1 cellular context compared by ENCODE assay signal in the genomic region with DNA sequence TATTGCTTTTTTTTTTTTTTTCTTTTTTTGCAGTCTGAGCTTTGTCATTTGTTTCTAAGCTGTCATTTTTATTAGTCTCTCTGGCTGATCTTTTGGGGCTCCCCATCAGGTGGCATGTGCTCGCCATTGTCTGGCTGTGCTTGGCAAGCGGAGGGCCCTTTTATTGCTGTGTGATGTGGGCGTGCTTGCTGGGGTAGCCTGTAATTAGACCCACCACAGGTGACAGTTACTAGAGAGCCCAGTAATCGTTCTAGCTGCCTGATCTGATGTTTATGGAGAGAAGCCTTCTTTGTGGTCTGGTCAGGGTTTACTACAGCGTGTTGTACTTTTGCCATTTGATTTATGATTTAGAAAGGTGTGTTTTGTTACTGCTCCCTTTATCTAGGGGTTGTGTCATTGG.
TF ChIP-seq lines count a peak whose summit lies in the region.

No MANE protein-coding gene starts in this region.

TF ChIP-seq in HEK293, 187 proteins besides CTCF, POLR2A, EP300 and RAD21 (continued from another document and continues in another):
- TF ChIP-seq, protein P1, sequence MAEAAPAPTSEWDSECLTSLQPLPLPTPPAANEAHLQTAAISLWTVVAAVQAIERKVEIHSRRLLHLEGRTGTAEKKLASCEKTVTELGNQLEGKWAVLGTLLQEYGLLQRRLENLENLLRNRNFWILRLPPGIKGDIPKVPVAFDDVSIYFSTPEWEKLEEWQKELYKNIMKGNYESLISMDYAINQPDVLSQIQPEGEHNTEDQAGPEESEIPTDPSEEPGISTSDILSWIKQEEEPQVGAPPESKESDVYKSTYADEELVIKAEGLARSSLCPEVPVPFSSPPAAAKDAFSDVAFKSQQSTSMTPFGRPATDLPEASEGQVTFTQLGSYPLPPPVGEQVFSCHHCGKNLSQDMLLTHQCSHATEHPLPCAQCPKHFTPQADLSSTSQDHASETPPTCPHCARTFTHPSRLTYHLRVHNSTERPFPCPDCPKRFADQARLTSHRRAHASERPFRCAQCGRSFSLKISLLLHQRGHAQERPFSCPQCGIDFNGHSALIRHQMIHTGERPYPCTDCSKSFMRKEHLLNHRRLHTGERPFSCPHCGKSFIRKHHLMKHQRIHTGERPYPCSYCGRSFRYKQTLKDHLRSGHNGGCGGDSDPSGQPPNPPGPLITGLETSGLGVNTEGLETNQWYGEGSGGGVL (tag by site-specific recombination; IDR thresholded peaks at IDR 0.05), result no peak
- TF ChIP-seq KLF10 (tag by site-specific recombination; IDR thresholded peaks at IDR 0.05) (no peak), ZNF366 (tag by site-specific recombination; conservative IDR thresholded peaks at IDR 0.05) (no peak), ZNF23 (tag by site-specific recombination; IDR thresholded peaks at IDR 0.05; ENCODE audit: borderline replicate concordance) (no peak), OSR2 (tag by site-specific recombination; IDR thresholded peaks at IDR 0.05) (peak; percentile 87), ZNF560 (tag by site-specific recombination; IDR thresholded peaks at IDR 0.05; ENCODE audit: borderline replicate concordance) (no peak), SP7 (tag by site-specific recombination; IDR thresholded peaks at IDR 0.05) (peak; percentile 93), GLIS1 (tag by site-specific recombination; IDR thresholded peaks at IDR 0.05) (peak; percentile 61), SP2 (tag by site-specific recombination; IDR thresholded peaks at IDR 0.05) (no peak), ZNF324 (tag by site-specific recombination; IDR thresholded peaks at IDR 0.05) (no peak), ZNF843 (tag by site-specific recombination; IDR thresholded peaks at IDR 0.05) (no peak), ZNF707 (tag by site-specific recombination; IDR thresholded peaks at IDR 0.05) (no peak), ZNF555 (tag by site-specific recombination; conservative IDR thresholded peaks at IDR 0.05) (no peak), ZNF423 (tag by site-specific recombination; IDR thresholded peaks at IDR 0.05) (no peak), ZNF138 (tag by site-specific recombination; IDR thresholded peaks at IDR 0.05; ENCODE audit: borderline replicate concordance) (no peak), ZNF549 (tag by site-specific recombination; IDR thresholded peaks at IDR 0.05) (no peak), ZNF792 (tag by site-specific recombination; IDR thresholded peaks at IDR 0.05) (no peak), WT1 (tag by site-specific recombination; IDR thresholded peaks at IDR 0.05) (0 out of 2 replicates have a peak, but pooled peaks have one; percentile 25), ZNF747 (tag by site-specific recombination; IDR thresholded peaks at IDR 0.05) (no peak), ZNF19 (tag by site-specific recombination; IDR thresholded peaks at IDR 0.05; ENCODE audit: low read depth) (no peak), KLF1 (tag by site-specific recombination; IDR thresholded peaks at IDR 0.05) (no peak), ZNF223 (tag by site-specific recombination; IDR thresholded peaks at IDR 0.05) (no peak), ZNF600 (tag by site-specific recombination; IDR thresholded peaks at IDR 0.05) (no peak), ZNF571 (tag by site-specific recombination; IDR thresholded peaks at IDR 0.05) (no peak), ZSCAN16 (tag by site-specific recombination; IDR thresholded peaks at IDR 0.05) (no peak), ZNF214 (tag by site-specific recombination; IDR thresholded peaks at IDR 0.05; ENCODE audit: borderline replicate concordance) (no peak), SCRT2 (tag by site-specific recombination; IDR thresholded peaks at IDR 0.05) (0 out of 2 replicates have a peak, but pooled peaks have one; percentile 24), ZBTB7A (tag by site-specific recombination; IDR thresholded peaks at IDR 0.05; ENCODE audit: low read depth) (no peak), FEZF1 (tag by site-specific recombination; IDR thresholded peaks at IDR 0.05) (peak; percentile 88), ZNF530 (tag by site-specific recombination; IDR thresholded peaks at IDR 0.05; ENCODE audit: low read depth) (no peak), IKZF3 (tag by site-specific recombination; IDR thresholded peaks at IDR 0.05) (no peak), HOXC10 (CRISPR knock-in tag; IDR thresholded peaks at IDR 0.05) (no peak), ZNF184 (tag by site-specific recombination; IDR thresholded peaks at IDR 0.05) (no peak), ZNF654 (tag by site-specific recombination; IDR thresholded peaks at IDR 0.05; ENCODE audit: low read depth) (no peak), ZNF660 (tag by site-specific recombination; IDR thresholded peaks at IDR 0.05) (no peak), RBAK (tag by site-specific recombination; IDR thresholded peaks at IDR 0.05) (no peak), ZNF354C (tag by site-specific recombination; IDR thresholded peaks at IDR 0.05; ENCODE audit: borderline replicate concordance, low read depth) (no peak), KLF7 (tag by site-specific recombination; IDR thresholded peaks at IDR 0.05; ENCODE audit: borderline replicate concordance) (no peak), ZNF16 (tag by site-specific recombination; IDR thresholded peaks at IDR 0.05; ENCODE audit: low read depth) (no peak), ZIC2 (tag by site-specific recombination; IDR thresholded peaks at IDR 0.05) (peak; percentile 84), ZBTB48 (tag by site-specific recombination; IDR thresholded peaks at IDR 0.05) (no peak), ZNF664 (tag by site-specific recombination; IDR thresholded peaks at IDR 0.05) (no peak)
- TF ChIP-seq, protein P2, sequence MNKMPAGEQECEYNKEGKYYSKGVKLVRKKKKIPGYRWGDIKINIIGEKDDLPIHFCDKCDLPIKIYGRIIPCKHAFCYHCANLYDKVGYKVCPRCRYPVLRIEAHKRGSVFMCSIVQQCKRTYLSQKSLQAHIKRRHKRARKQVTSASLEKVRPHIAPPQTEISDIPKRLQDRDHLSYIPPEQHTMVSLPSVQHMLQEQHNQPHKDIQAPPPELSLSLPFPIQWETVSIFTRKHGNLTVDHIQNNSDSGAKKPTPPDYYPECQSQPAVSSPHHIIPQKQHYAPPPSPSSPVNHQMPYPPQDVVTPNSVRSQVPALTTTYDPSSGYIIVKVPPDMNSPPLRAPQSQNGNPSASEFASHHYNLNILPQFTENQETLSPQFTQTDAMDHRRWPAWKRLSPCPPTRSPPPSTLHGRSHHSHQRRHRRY (tag by site-specific recombination; IDR thresholded peaks at IDR 0.05), result no peak
- TF ChIP-seq, protein P3, sequence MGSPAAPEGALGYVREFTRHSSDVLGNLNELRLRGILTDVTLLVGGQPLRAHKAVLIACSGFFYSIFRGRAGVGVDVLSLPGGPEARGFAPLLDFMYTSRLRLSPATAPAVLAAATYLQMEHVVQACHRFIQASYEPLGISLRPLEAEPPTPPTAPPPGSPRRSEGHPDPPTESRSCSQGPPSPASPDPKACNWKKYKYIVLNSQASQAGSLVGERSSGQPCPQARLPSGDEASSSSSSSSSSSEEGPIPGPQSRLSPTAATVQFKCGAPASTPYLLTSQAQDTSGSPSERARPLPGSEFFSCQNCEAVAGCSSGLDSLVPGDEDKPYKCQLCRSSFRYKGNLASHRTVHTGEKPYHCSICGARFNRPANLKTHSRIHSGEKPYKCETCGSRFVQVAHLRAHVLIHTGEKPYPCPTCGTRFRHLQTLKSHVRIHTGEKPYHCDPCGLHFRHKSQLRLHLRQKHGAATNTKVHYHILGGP (tag by site-specific recombination; IDR thresholded peaks at IDR 0.05), result peak; percentile 63; the same call in 1 of the 2 replicates
- TF ChIP-seq, protein P4, sequence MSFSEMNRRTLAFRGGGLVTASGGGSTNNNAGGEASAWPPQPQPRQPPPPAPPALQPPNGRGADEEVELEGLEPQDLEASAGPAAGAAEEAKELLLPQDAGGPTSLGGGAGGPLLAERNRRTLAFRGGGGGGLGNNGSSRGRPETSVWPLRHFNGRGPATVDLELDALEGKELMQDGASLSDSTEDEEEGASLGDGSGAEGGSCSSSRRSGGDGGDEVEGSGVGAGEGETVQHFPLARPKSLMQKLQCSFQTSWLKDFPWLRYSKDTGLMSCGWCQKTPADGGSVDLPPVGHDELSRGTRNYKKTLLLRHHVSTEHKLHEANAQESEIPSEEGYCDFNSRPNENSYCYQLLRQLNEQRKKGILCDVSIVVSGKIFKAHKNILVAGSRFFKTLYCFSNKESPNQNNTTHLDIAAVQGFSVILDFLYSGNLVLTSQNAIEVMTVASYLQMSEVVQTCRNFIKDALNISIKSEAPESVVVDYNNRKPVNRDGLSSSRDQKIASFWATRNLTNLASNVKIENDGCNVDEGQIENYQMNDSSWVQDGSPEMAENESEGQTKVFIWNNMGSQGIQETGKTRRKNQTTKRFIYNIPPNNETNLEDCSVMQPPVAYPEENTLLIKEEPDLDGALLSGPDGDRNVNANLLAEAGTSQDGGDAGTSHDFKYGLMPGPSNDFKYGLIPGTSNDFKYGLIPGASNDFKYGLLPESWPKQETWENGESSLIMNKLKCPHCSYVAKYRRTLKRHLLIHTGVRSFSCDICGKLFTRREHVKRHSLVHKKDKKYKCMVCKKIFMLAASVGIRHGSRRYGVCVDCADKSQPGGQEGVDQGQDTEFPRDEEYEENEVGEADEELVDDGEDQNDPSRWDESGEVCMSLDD (tag by site-specific recombination; IDR thresholded peaks at IDR 0.05), result no peak
- TF ChIP-seq, protein P5, sequence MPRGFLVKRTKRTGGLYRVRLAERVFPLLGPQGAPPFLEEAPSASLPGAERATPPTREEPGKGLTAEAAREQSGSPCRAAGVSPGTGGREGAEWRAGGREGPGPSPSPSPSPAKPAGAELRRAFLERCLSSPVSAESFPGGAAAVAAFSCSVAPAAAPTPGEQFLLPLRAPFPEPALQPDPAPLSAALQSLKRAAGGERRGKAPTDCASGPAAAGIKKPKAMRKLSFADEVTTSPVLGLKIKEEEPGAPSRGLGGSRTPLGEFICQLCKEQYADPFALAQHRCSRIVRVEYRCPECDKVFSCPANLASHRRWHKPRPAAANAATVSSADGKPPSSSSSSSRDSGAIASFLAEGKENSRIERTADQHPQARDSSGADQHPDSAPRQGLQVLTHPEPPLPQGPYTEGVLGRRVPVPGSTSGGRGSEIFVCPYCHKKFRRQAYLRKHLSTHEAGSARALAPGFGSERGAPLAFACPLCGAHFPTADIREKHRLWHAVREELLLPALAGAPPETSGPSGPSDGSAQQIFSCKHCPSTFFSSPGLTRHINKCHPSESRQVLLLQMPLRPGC (tag by site-specific recombination; IDR thresholded peaks at IDR 0.05), result no peak
- TF ChIP-seq, protein P6, sequence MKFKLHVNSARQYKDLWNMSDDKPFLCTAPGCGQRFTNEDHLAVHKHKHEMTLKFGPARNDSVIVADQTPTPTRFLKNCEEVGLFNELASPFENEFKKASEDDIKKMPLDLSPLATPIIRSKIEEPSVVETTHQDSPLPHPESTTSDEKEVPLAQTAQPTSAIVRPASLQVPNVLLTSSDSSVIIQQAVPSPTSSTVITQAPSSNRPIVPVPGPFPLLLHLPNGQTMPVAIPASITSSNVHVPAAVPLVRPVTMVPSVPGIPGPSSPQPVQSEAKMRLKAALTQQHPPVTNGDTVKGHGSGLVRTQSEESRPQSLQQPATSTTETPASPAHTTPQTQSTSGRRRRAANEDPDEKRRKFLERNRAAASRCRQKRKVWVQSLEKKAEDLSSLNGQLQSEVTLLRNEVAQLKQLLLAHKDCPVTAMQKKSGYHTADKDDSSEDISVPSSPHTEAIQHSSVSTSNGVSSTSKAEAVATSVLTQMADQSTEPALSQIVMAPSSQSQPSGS (tag by site-specific recombination; IDR thresholded peaks at IDR 0.05; ENCODE audit: low read depth), result no peak
- TF ChIP-seq, protein P7, sequence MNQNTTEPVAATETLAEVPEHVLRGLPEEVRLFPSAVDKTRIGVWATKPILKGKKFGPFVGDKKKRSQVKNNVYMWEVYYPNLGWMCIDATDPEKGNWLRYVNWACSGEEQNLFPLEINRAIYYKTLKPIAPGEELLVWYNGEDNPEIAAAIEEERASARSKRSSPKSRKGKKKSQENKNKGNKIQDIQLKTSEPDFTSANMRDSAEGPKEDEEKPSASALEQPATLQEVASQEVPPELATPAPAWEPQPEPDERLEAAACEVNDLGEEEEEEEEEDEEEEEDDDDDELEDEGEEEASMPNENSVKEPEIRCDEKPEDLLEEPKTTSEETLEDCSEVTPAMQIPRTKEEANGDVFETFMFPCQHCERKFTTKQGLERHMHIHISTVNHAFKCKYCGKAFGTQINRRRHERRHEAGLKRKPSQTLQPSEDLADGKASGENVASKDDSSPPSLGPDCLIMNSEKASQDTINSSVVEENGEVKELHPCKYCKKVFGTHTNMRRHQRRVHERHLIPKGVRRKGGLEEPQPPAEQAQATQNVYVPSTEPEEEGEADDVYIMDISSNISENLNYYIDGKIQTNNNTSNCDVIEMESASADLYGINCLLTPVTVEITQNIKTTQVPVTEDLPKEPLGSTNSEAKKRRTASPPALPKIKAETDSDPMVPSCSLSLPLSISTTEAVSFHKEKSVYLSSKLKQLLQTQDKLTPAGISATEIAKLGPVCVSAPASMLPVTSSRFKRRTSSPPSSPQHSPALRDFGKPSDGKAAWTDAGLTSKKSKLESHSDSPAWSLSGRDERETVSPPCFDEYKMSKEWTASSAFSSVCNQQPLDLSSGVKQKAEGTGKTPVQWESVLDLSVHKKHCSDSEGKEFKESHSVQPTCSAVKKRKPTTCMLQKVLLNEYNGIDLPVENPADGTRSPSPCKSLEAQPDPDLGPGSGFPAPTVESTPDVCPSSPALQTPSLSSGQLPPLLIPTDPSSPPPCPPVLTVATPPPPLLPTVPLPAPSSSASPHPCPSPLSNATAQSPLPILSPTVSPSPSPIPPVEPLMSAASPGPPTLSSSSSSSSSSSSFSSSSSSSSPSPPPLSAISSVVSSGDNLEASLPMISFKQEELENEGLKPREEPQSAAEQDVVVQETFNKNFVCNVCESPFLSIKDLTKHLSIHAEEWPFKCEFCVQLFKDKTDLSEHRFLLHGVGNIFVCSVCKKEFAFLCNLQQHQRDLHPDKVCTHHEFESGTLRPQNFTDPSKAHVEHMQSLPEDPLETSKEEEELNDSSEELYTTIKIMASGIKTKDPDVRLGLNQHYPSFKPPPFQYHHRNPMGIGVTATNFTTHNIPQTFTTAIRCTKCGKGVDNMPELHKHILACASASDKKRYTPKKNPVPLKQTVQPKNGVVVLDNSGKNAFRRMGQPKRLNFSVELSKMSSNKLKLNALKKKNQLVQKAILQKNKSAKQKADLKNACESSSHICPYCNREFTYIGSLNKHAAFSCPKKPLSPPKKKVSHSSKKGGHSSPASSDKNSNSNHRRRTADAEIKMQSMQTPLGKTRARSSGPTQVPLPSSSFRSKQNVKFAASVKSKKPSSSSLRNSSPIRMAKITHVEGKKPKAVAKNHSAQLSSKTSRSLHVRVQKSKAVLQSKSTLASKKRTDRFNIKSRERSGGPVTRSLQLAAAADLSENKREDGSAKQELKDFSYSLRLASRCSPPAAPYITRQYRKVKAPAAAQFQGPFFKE (tag by site-specific recombination; IDR thresholded peaks at IDR 0.05; ENCODE audit: borderline replicate concordance), result no peak
- TF ChIP-seq, protein P8, sequence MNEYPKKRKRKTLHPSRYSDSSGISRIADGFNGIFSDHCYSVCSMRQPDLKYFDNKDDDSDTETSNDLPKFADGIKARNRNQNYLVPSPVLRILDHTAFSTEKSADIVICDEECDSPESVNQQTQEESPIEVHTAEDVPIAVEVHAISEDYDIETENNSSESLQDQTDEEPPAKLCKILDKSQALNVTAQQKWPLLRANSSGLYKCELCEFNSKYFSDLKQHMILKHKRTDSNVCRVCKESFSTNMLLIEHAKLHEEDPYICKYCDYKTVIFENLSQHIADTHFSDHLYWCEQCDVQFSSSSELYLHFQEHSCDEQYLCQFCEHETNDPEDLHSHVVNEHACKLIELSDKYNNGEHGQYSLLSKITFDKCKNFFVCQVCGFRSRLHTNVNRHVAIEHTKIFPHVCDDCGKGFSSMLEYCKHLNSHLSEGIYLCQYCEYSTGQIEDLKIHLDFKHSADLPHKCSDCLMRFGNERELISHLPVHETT (tag by site-specific recombination; IDR thresholded peaks at IDR 0.05), result no peak
